8 cellular contexts compared by ENCODE assay signal in the genomic region with DNA sequence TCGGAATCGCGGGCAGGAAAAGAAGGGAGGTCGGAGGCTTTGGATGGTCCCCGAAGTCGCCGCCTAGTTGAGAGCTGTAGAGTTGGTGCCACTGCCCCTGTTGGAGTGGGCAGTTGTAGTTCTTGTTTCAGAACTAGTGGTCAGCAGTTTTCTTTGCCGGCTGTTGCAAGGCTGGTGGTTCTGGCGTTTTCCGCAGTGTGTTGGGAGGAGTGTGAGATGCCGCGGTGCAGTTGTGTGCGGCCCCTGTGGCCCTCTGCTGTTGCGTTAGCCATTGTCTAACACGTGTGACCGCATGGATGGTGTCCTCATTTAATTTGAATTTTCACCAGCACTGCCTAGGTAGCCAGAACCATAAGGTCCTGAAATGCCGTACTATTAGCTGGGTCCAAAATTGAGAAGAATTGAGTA. TPM values are rescaled to one million over a fixed set of nuclear protein-coding genes. Genes with fewer than 3 reads are reported as not detected.
DNase-seq lines count a peak whose midpoint lies in the region; ATAC-seq and TF ChIP-seq lines count a peak whose summit lies in the region.

No MANE protein-coding gene starts in this region.

- peaks cover 61% of the 10 kb centered on the region for H3K4me1 Mint-ChIP-seq in CD14-positive monocyte

- H3K4me1 ChIP-seq in mucosa of stomach (ENCODE audit: control insufficient read depth, insufficient read depth, low read length) = peaks cover 54% of the 10 kb centered on the region

- DNase-seq in CD14-positive monocyte (ENCODE audit: low spot score) (no peak), NB4 (ENCODE audit: low read depth) (peak; percentile 50), dorsolateral prefrontal cortex (peak in 1 of 10 donors; percentile 43), islet precursor cell (no peak)

- peaks cover 6% of the 10 kb centered on the region for H3K36me3 ChIP-seq in mucosa of stomach (ENCODE audit: control insufficient read depth, insufficient read depth, low read length)

- H3K9ac ChIP-seq in mucosa of stomach (ENCODE audit: low read length) = peak overlapping the region; percentile 99

- peak overlapping the region; percentile 96 for H3K4me3 ChIP-seq in NB4 (ENCODE audit: low read depth, low read length)
- H3K4me3 ChIP-seq in dorsolateral prefrontal cortex = peak overlapping the region; percentile 64 to 100 (median 99)
- H3K4me3 ChIP-seq in mucosa of stomach (ENCODE audit: low read length) = peak overlapping the region; percentile 93

- H3K27ac Mint-ChIP-seq in CD14-positive monocyte = peak overlapping the region; percentile 96 to 99 (median 98)

- H3K27ac ChIP-seq in dorsolateral prefrontal cortex = peak overlapping the region in 55 of 59 donors; percentile 16 to 99 (median 96)

- H3K9me3 ChIP-seq in mucosa of stomach (ENCODE audit: control insufficient read depth, low read length) = no peaks in the 10 kb centered on the region

- peaks cover 0 to 3% (median 0%) of the 10 kb centered on the region in 3 donors for H3K27me3 Mint-ChIP-seq in CD14-positive monocyte (ENCODE audit: low read depth in 3 of 3)

- ATAC-seq in HG03571 (IDR thresholded peaks at IDR 0.05; ENCODE audit: unreplicated experiment) = no peak
- no peak for ATAC-seq in GM21528 (IDR thresholded peaks at IDR 0.05; ENCODE audit: low FRiP score, unreplicated experiment)
- no peak for ATAC-seq in HG02588 (IDR thresholded peaks at IDR 0.05; ENCODE audit: unreplicated experiment)

- H3K9me3 Mint-ChIP-seq in CD14-positive monocyte = peaks cover 0 to 2% (median 0%) of the 10 kb centered on the region in 7 donors

- peaks cover 21 to 25% of the 10 kb centered on the region in 2 donors for H3K36me3 Mint-ChIP-seq in CD14-positive monocyte

- intact Hi-C loops in CD14-positive monocyte (cut with micrococcal nuclease) = loop anchor here in 1 of 2 donors (2.0 kb wide), 2 partner anchors 25 to 83 kb away; a partner anchor contains a TSS
- intact Hi-C loops in dorsolateral prefrontal cortex (cut with DNase I) = loop anchor here (2.0 kb wide), 3 partner anchors 25 to 83 kb away; a partner anchor contains a TSS

- H3K27me3 ChIP-seq in dorsolateral prefrontal cortex (no peaks in the 10 kb centered on the region), mucosa of stomach (ENCODE audit: control insufficient read depth, insufficient read depth, low read length) (no peaks in the 10 kb centered on the region)

- TF ChIP-seq POLR2A in NB4 (IDR thresholded peaks at IDR 0.05; ENCODE audit: extremely low read depth, insufficient read length) = no peak

- TF ChIP-seq CTCF in CD14-positive monocyte (IDR thresholded peaks at IDR 0.05) (no peak), NB4 (IDR thresholded peaks at IDR 0.05; ENCODE audit: low read depth, low read length) (no peak), dorsolateral prefrontal cortex (IDR thresholded peaks at IDR 0.05 in 54 of 56, conservative IDR thresholded peaks at IDR 0.05 in 2 of 56; ENCODE audit: low read depth in 1 of 56, partially characterized antibody in 56 of 56) (no peak)

- peak overlapping the region; percentile 96 to 97 for H3K4me3 Mint-ChIP-seq in CD14-positive monocyte

RNA-seq across cellular contexts. Expression of a gene that starts 1.4 kb away (rescaled TPM):
- 100 to 1,000 TPM; 580 to 603 TPM for polyA plus RNA-seq in CD14-positive monocyte
- total RNA-seq in dorsolateral prefrontal cortex = 100 to 1,000 TPM; 206 to 403 (median 322) TPM

RNA-seq across cellular contexts. Expression of a gene that starts 19.2 kb away (rescaled TPM):
- 10 to 100 TPM in 1 of 2 donors, 1 to 10 TPM in 1; 6.9 to 10.6 TPM for polyA plus RNA-seq in CD14-positive monocyte
- total RNA-seq in dorsolateral prefrontal cortex = 10 to 100 TPM; 10.3 to 25.9 (median 17.7) TPM

RNA-seq across cellular contexts. Expression of a gene that starts 25.2 kb away (rescaled TPM):
- polyA plus RNA-seq in CD14-positive monocyte = 100 to 1,000 TPM in 1 of 2 donors, 10 to 100 TPM in 1; 99.8 to 104 TPM
- total RNA-seq in dorsolateral prefrontal cortex = 10 to 100 TPM; 31.4 to 79.7 (median 54.4) TPM

RNA-seq across cellular contexts. Expression of a gene that starts 56.2 kb away (rescaled TPM):
- 100 to 1,000 TPM; 262 to 316 TPM for polyA plus RNA-seq in CD14-positive monocyte
- total RNA-seq in dorsolateral prefrontal cortex = 100 to 1,000 TPM; 226 to 417 (median 315) TPM
